17 cellular contexts compared by ENCODE assay signal in the genomic region with DNA sequence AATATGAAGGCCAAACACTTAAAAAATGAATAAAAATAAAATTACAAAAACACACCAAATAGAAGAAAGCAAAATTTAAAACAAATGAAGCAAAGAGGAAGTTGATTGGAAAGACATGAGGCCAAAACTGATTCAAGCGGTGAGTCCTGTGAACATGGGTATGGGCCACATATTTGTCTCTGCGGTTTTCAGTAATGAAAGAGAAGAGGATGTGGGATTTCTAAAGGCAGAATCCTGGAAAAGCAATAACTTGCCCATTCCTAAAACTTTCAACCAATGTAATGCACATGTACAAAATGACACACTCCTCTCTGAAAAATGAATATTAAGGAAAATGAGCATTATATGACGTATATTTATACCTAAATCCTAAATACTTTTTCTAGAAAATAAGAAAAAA.
"Had no signal": no experiment of that assay in that cellular context is flagged by ENCODE, and none has a peak within 500 bp of the region (broad histone marks: within the 10 kb centered on the region; RNA-seq: fewer than 3 reads in every experiment).

No MANE protein-coding gene starts in this region.

- FAIRE-seq: islet of Langerhans, pancreas had no signal

- H3K4me1 ChIP-seq: gastrocnemius medialis, pancreas, upper lobe of right lung had no signal

- H3K36me3 ChIP-seq: gastrocnemius medialis, heart right ventricle, pancreas, tibial nerve, upper lobe of right lung had no signal

- ATAC-seq: gastrocnemius medialis; left lobe of liver; mucosa of descending colon; natural killer cell; pancreas; right cardiac atrium; stimulated activated memory B cell treated with anti-CD40 and anti-IgM and Interleukin-4, amounts not matched to agents 10 μg/mL and 1 μg/mL and 100 μg/mL, for 72 hours; upper lobe of right lung had no signal

- H3K9me3 ChIP-seq: gastrocnemius medialis, pancreas, testis, tibial nerve, upper lobe of right lung had no signal

- H3K27ac ChIP-seq: coronary artery, dorsolateral prefrontal cortex, gastrocnemius medialis, heart right ventricle, pancreas, testis, upper lobe of right lung had no signal

- H3K4me3 ChIP-seq: coronary artery, dorsolateral prefrontal cortex, gastrocnemius medialis, heart right ventricle, mucosa of descending colon, pancreas, testis, tibial nerve, upper lobe of right lung had no signal

- DNase-seq: dorsolateral prefrontal cortex; effector CD8-positive, alpha-beta T cell; gastrocnemius medialis; heart right ventricle; hypothalamus; mucosa of descending colon; natural killer cell; pancreas; right cardiac atrium; stimulated activated CD4-positive, alpha-beta T cell treated with anti-CD3 and anti-CD28 coated beads, Interleukin-4, amount 100 ng/mL, for 24 hours; testis; upper lobe of right lung had no signal
